In the genomic region with DNA sequence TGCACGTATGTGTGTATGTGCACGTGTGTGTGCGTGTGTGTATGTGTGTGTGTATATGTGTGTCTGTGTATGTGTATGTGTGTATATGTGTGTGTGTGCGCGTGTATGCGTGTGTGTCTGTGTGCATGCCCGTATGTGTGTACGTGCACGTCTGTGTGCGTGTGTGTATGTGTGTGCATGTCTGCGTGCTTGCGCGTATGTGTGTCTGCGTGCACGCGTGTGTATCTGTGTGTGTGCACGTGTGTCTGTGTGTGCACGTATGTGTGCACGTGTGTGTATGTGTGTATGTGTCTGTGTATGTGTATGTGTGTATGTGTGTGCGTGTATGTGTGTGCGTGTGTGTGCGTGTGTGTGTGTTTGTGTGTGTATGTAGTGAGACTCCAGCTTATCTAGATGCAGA, we compare ENCODE assay signal across 30 cellular contexts.
"Had no signal": no experiment of that assay in that cellular context is flagged by ENCODE, and none has a peak within 500 bp of the region (broad histone marks: within the 10 kb centered on the region; RNA-seq: fewer than 3 reads in every experiment).

No MANE protein-coding gene starts in this region.

- DNase-seq: activated CD4-positive, alpha-beta memory T cell treated with anti-CD3 and anti-CD28 coated beads for 36 hours; activated CD4-positive, alpha-beta T cell treated with anti-CD3 and anti-CD28 coated beads for 36 hours; activated CD4-positive, alpha-beta T cell treated with anti-CD3 and anti-CD28 coated beads, Interleukin-2, amount 50 U/mL, for 1 hour; activated CD8-positive, alpha-beta memory T cell treated with anti-CD3 and anti-CD28 coated beads, Interleukin-2, amount 50 U/mL, for 4 hours; activated effector memory CD4-positive, alpha-beta T cell treated with Interleukin-2 at 50 U/mL for 16 hours; activated naive CD4-positive, alpha-beta T cell treated with anti-CD3 and anti-CD28 coated beads, Interleukin-2, amount 10 ng/mL, durations not matched to agents 7 days and 5 days; activated naive CD8-positive, alpha-beta T cell treated with anti-CD3 and anti-CD28 coated beads, Interleukin-2, amount 50 U/mL, for 24 hours; activated T-cell treated with anti-CD3 and anti-CD28 coated beads, Interleukin-2, amount 50 U/mL, for 48 hours; anterior cingulate cortex; caudate nucleus; Karpas-422; NCI-H1105; NCI-H1417 treated with DMSO at 0.1 percent for 48 hours; NCI-H187 treated with DMSO at 0.1 percent for 48 hours; NCI-H2081; NCI-H2171 treated with DMSO at 0.1 percent for 48 hours; NCI-H226; NCI-H446 treated with DMSO at 0.1 percent for 48 hours; NCI-H524; NCI-H69; NCI-H82; SHP77; SJCRH30 had no signal

- H3K36me3 Mint-ChIP-seq: activated CD4-positive, alpha-beta memory T cell treated with anti-CD3 and anti-CD28 coated beads for 36 hours; activated naive CD4-positive, alpha-beta T cell treated with anti-CD3 and anti-CD28 coated beads, Interleukin-2, amount 10 ng/mL, durations not matched to agents 7 days and 5 days; activated naive CD8-positive, alpha-beta T cell; brain had no signal

- H3K27me3 Mint-ChIP-seq: activated naive CD8-positive, alpha-beta T cell had no signal

- H3K27me3 ChIP-seq: SJCRH30 had no signal

- H3K4me1 Mint-ChIP-seq: activated CD4-positive, alpha-beta T cell treated with anti-CD3 and anti-CD28 coated beads for 36 hours; activated naive CD4-positive, alpha-beta T cell treated with anti-CD3 and anti-CD28 coated beads, Interleukin-2, amount 10 ng/mL, durations not matched to agents 7 days and 5 days; activated naive CD8-positive, alpha-beta T cell treated with anti-CD3 and anti-CD28 coated beads, Interleukin-2, amount 50 U/mL, for 24 hours had no signal

- H3K4me3 ChIP-seq: SJCRH30, SK-N-MC had no signal

- FAIRE-seq: bronchial epithelial cell, TTC549 had no signal

- ATAC-seq: activated CD4-positive, alpha-beta T cell treated with anti-CD3 and anti-CD28 coated beads for 36 hours; activated CD4-positive, CD25-positive, alpha-beta regulatory T cell treated with anti-CD3 and anti-CD28 coated beads, Interleukin-2, amount 50 U/mL, for 24 hours; activated naive CD8-positive, alpha-beta T cell treated with anti-CD3 and anti-CD28 coated beads, Interleukin-2, amount 50 U/mL, for 24 hours; Panc1 had no signal

- H3K4me3 Mint-ChIP-seq: activated CD4-positive, alpha-beta memory T cell treated with anti-CD3 and anti-CD28 coated beads for 36 hours; activated CD4-positive, alpha-beta T cell treated with anti-CD3 and anti-CD28 coated beads for 36 hours; activated naive CD4-positive, alpha-beta T cell treated with anti-CD3 and anti-CD28 coated beads, Interleukin-2, amount 10 ng/mL, durations not matched to agents 7 days and 5 days; activated naive CD8-positive, alpha-beta T cell; activated naive CD8-positive, alpha-beta T cell treated with anti-CD3 and anti-CD28 coated beads, Interleukin-2, amount 50 U/mL, for 24 hours had no signal

- H3K27ac ChIP-seq: SJCRH30, SK-N-MC had no signal

- H3K36me3 ChIP-seq: SJCRH30 had no signal

- H3K27ac Mint-ChIP-seq: activated CD4-positive, alpha-beta memory T cell treated with anti-CD3 and anti-CD28 coated beads for 36 hours; activated CD4-positive, alpha-beta T cell treated with anti-CD3 and anti-CD28 coated beads for 36 hours; activated naive CD4-positive, alpha-beta T cell treated with anti-CD3 and anti-CD28 coated beads, Interleukin-2, amount 10 ng/mL, durations not matched to agents 7 days and 5 days; activated naive CD8-positive, alpha-beta T cell; activated naive CD8-positive, alpha-beta T cell treated with anti-CD3 and anti-CD28 coated beads, Interleukin-2, amount 50 U/mL, for 24 hours had no signal
